In the genomic region with DNA sequence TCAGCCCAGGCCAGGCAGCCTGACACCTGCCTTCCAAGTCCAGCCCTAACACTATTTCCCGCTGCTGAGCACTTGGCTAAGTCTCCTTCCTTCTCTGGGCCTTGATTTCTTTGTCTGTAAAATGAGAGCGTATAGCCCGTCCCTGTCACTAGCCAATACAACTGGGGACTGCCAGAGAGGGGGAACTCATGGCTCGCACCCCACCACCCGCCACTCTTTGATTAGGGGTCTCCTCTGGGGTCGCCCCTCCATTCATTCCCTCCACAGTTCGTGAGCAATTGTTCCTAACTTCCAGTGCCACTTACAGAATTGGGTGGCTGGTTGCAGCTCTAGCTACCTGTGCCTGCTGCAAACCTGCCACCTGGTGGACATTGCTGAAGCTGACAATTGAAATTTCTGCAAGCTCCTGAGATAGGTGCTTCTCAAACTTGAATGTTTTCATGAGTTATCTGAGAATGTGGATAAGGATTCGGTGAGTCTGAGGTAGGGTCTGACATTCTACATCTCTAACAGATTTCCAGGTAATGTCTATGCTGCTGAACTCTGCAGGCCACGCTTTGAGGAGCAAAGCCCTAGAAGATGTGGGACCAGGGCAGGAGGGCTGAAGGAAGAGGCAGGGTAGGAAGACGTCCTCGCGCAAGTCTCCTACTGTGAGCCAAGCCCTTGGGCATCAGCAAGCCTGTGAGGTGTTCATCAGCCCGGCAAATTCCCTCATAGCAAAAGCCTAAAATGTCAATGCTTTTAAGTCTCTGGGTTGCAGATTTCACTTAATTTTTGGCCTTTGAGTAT, we compare ENCODE assay signal across 8 cellular contexts. TPM values are rescaled to one million over a fixed set of nuclear protein-coding genes. Genes with fewer than 3 reads are reported as not detected.
DNase-seq lines count a peak whose midpoint lies in the region; ATAC-seq and TF ChIP-seq lines count a peak whose summit lies in the region.

No MANE protein-coding gene starts in this region.

- H3K27me3 ChIP-seq in BJ (ENCODE audit: control insufficient read depth, insufficient read depth, low read length), result no peaks in the 10 kb centered on the region
- no peaks in the 10 kb centered on the region for H3K27me3 ChIP-seq in H9 (ENCODE audit: insufficient read depth, low read length)
- no peaks in the 10 kb centered on the region for H3K27me3 ChIP-seq in lung (ENCODE audit: control insufficient read depth, insufficient read depth)

- no peak overlapping the region for H3K9ac ChIP-seq in H9 (ENCODE audit: extremely low read depth, insufficient read length, low read length)

- H2BK12ac ChIP-seq in H9 (ENCODE audit: insufficient read length, low read depth, low read length), result no peak overlapping the region

- H3K4me2 ChIP-seq in H9 (ENCODE audit: insufficient read depth, insufficient read length, low read length), result no peak overlapping the region

- peak; percentile 66 for ATAC-seq in lung (ENCODE audit: insufficient read depth, low FRiP score)
- ATAC-seq in GM19452 (IDR thresholded peaks at IDR 0.05; ENCODE audit: unreplicated experiment), result no peak

- no peak overlapping the region for H3K4me3 Mint-ChIP-seq in H9

- H2BK20ac ChIP-seq in H9 (ENCODE audit: low read depth, low read length, poor library complexity, severe bottlenecking), result no peak overlapping the region

- TF ChIP-seq CTCF in BJ (IDR thresholded peaks at IDR 0.05; ENCODE audit: insufficient read depth, low read depth, low read length) (peak; percentile 84), H9 (conservative IDR thresholded peaks at IDR 0.05) (peak; percentile 94), lung (IDR thresholded peaks at IDR 0.05; ENCODE audit: control extremely low read depth, extremely low read depth) (peak; percentile 58)

- H2BK15ac ChIP-seq in H9 (ENCODE audit: low read depth, low read length), result no peak overlapping the region

- no peak overlapping the region for H2AK5ac ChIP-seq in H9 (ENCODE audit: insufficient read length, low read length)

- H3K4ac ChIP-seq in H9 (ENCODE audit: low read depth, low read length), result no peak overlapping the region

- POLR2A ChIA-PET in BJ (lab: Charles Lee), result interaction anchor here (0.6 kb wide), 1 partner anchor 116 kb away, joined by 3 read pairs; no protein-coding TSS in a partner anchor

- no peaks in the 10 kb centered on the region for H3K9me3 Mint-ChIP-seq in H9

- no peaks in the 10 kb centered on the region for H3K23me2 ChIP-seq in H9 (ENCODE audit: insufficient read length, low read depth, low read length, poor library complexity, severe bottlenecking)

- no peak overlapping the region for H4K5ac ChIP-seq in H9 (ENCODE audit: insufficient read length, low read depth, low read length)

- H3K27me3 Mint-ChIP-seq in H9 (ENCODE audit: low read depth), result peaks cover 2% of the 10 kb centered on the region; the same call in 1 of the 2 replicates

- no peaks in the 10 kb centered on the region; a peak in 1 of 7 replicates for H3K36me3 Mint-ChIP-seq in H9 (ENCODE audit: insufficient read depth in 1 of 3, low read depth in 3 of 3)

- H3K4me1 ChIP-seq in H9 (ENCODE audit: insufficient read depth, low read length), result no peaks in the 10 kb centered on the region
- H3K4me1 ChIP-seq in lung (ENCODE audit: control insufficient read depth in 2 of 2, insufficient read depth in 2 of 2, low read length in 2 of 2), result no peaks in the 10 kb centered on the region

- H4K91ac ChIP-seq in H9 (ENCODE audit: insufficient read length, low read depth, low read length), result no peak overlapping the region

- no peak overlapping the region for H3K14ac ChIP-seq in H9 (ENCODE audit: insufficient read depth, low read length)

- H3K27ac ChIP-seq in H9 (ENCODE audit: insufficient read length, low read depth, low read length) (no peak overlapping the region), lung (ENCODE audit: low read depth in 1 of 2, low read length in 1 of 2) (no peak overlapping the region)

- no peak overlapping the region for H3T11ph ChIP-seq in H9 (ENCODE audit: low read length)

- no peak overlapping the region for H3K4me3 ChIP-seq in BJ (ENCODE audit: low read depth, low read length)
- H3K4me3 ChIP-seq in lung, result no peak overlapping the region

- no peak overlapping the region for H3K27ac Mint-ChIP-seq in H9

- H3K36me3 ChIP-seq in BJ (ENCODE audit: control insufficient read depth, insufficient read depth, low read length) (no peaks in the 10 kb centered on the region), lung (ENCODE audit: control insufficient read depth in 2 of 2, insufficient read depth in 2 of 2, low read length in 2 of 2) (no peaks in the 10 kb centered on the region)

- DNase-seq in BJ (ENCODE audit: low read depth), result no peak
- peak; percentile 79 for DNase-seq in H9
- peak; percentile 56 for DNase-seq in NCI-H460 (ENCODE audit: extremely low read depth, low read depth)
- DNase-seq in activated CD4-positive, alpha-beta T cell treated with anti-CD3 and anti-CD28 coated beads, Interleukin-2, amount 50 U/mL, for 4 hours, result peak; percentile 57 to 60
- DNase-seq in ecto neural progenitor cell (ENCODE audit: low spot score), result peak; percentile 74
- DNase-seq in lung (ENCODE audit: low spot score), result peak; percentile 68
- DNase-seq in stimulated activated CD8-positive, alpha-beta memory T cell treated with anti-CD3 and anti-CD28 coated beads, Interleukin-2, amount 100 ng/mL, for 1 hour (ENCODE audit: low read depth in 2 of 2), result peak; percentile 8 to 31

- no peak overlapping the region for H2BK5ac ChIP-seq in H9 (ENCODE audit: insufficient read length, low read length)

- H2BK120ac ChIP-seq in H9 (ENCODE audit: low read depth, low read length, poor library complexity, severe bottlenecking), result no peak overlapping the region

- H3K56ac ChIP-seq in H9 (ENCODE audit: insufficient read length, low read depth, low read length), result no peak overlapping the region

- CTCF ChIA-PET in BJ (lab: Yijun Ruan, JAX), result interaction anchor here (0.6 to 9.2 kb wide), 30 partner anchors 8 to 233 kb away, joined by 3 to 144 read pairs (median 5); partner anchors contain the start of genes CLTA, OR2S2 and RECK

- peak overlapping the region; percentile 75 for H2AFZ ChIP-seq in H9 (ENCODE audit: low read length)

- no peaks in the 10 kb centered on the region for H4K20me1 ChIP-seq in H9 (ENCODE audit: control insufficient read depth, insufficient read depth, insufficient read length)

- WGBS in H9 (ENCODE audit: extremely low coverage, insufficient read length, low lambda C conversion rate), result no CpG with 5 or more reads among the region's 13 CpGs
- 54 to 57% methylated on average over 13 of the region's 13 CpGs for WGBS in lung, 2 donors

- H3K18ac ChIP-seq in H9 (ENCODE audit: insufficient read length, low read depth, low read length), result no peak overlapping the region

- H3K23ac ChIP-seq in H9 (ENCODE audit: insufficient read length, low read depth, low read length), result no peak overlapping the region

- no peaks in the 10 kb centered on the region for H3K79me1 ChIP-seq in H9 (ENCODE audit: insufficient read depth, low read depth, low read length, poor library complexity, severe bottlenecking)

- no peaks in the 10 kb centered on the region for H3K79me2 ChIP-seq in H9 (ENCODE audit: insufficient read depth, low read length)

- H3K4me1 Mint-ChIP-seq in H9, result peaks cover 3 to 4% of the 10 kb centered on the region in 2 experiments; a peak in 2 of 4 replicates

- H3K9me3 ChIP-seq in H9 (ENCODE audit: control insufficient read depth, low read depth, low read length), result no peaks in the 10 kb centered on the region
- H3K9me3 ChIP-seq in lung (ENCODE audit: control insufficient read depth in 2 of 2, insufficient read depth in 1 of 2, low read length in 1 of 2), result no peaks in the 10 kb centered on the region

- no peak overlapping the region for H4K8ac ChIP-seq in H9 (replicated peaks; ENCODE audit: insufficient read length, low read depth, low read length)

RNA-seq across cellular contexts. Expression of gene RECK, which starts 13.3 kb away (rescaled TPM):
- 59.8 and 72.8 TPM in 2 replicates for polyA plus RNA-seq in BJ (2011; rRNA removed)
- 30.5 and 34.5 TPM in 2 replicates for polyA minus RNA-seq in BJ (2011; rRNA and poly(A)+ RNA removed)
- total RNA-seq in H9 (2021), result 9.5 and 10.3 TPM in 2 replicates
- 3.6 and 6.0 TPM in 2 replicates for total RNA-seq in NCI-H460 (2014; rRNA removed; shearing (Covaris generic))
- polyA plus RNA-seq in NCI-H460 (2014; cell fraction: nucleus; rRNA removed), result 4.3 and 6.6 TPM in 2 replicates
- 10 to 100 TPM; 16.0 to 19.3 TPM for total RNA-seq in lung
- 1 to 10 TPM; 4.5 to 8.1 TPM for polyA plus RNA-seq in lung
